Comparison of ENCODE assay signal across 8 cellular contexts in genomic region chr16:3401719-3402397, GRCh38. TPM values are rescaled to one million over a fixed set of nuclear protein-coding genes. Genes with fewer than 3 reads are reported as not detected.
DNase-seq lines count a peak whose midpoint lies in the region; ATAC-seq, FAIRE-seq and TF ChIP-seq lines count a peak whose summit lies in the region.

No MANE protein-coding gene starts in this region.

- TSS peak; percentile 51 for BruUV-seq in Calu3 (replicated peaks; lab: Mats Ljungman, UMichigan)

- CTCF ChIA-PET in Calu3 (lab: Charles Lee): interaction anchor here (0.6 to 0.7 kb wide), 3 partner anchors 9 to 179 kb away, joined by 5 to 7 read pairs (median 6); no protein-coding TSS in a partner anchor

- H3K27ac ChIP-seq in HUES6 (ENCODE audit: low read depth, low read length): peak overlapping the region; percentile 51; the same call in 1 of the 2 replicates
- peak overlapping the region; percentile 59 for H3K27ac ChIP-seq in keratinocyte (ENCODE audit: control insufficient read depth, insufficient read depth, low read length)
- H3K27ac ChIP-seq in substantia nigra (ENCODE audit: low read depth, low read length, poor library complexity, severe bottlenecking): peak overlapping the region; percentile 88

- H4K20me1 ChIP-seq in keratinocyte (ENCODE audit: control insufficient read depth, extremely low read depth, insufficient read depth, low read length): no peaks in the 10 kb centered on the region

- H3K4me3 ChIP-seq in HUES6 (ENCODE audit: low read depth, low read length): peak overlapping the region; percentile 98
- H3K4me3 ChIP-seq in keratinocyte (ENCODE audit: control insufficient read depth in 2 of 3, extremely low read depth in 1 of 3, insufficient read depth in 2 of 3, low read depth in 1 of 3, low read length in 3 of 3): peak overlapping the region; percentile 89 to 98 (median 91)

- peak overlapping the region; percentile 91 for H2AFZ ChIP-seq in keratinocyte (ENCODE audit: control insufficient read depth, low read length)

- H3K4me3 Mint-ChIP-seq in Calu3 (ENCODE audit: low read depth, unreplicated experiment): peak overlapping the region; percentile 95
- H3K4me3 Mint-ChIP-seq in activated naive CD8-positive, alpha-beta T cell treated with anti-CD3 and anti-CD28 coated beads, Interleukin-2, amount 10 ng/mL, durations not matched to agents 7 days and 5 days: peak overlapping the region; percentile 93

- no peaks in the 10 kb centered on the region for H3K9me1 ChIP-seq in keratinocyte (ENCODE audit: control insufficient read depth, extremely low read depth, insufficient read depth, low read length)

- H3K9me3 Mint-ChIP-seq in Calu3 (ENCODE audit: low read depth, unreplicated experiment): peaks cover 9% of the 10 kb centered on the region
- H3K9me3 Mint-ChIP-seq in activated naive CD8-positive, alpha-beta T cell treated with anti-CD3 and anti-CD28 coated beads, Interleukin-2, amount 10 ng/mL, durations not matched to agents 7 days and 5 days: peaks cover 33% of the 10 kb centered on the region

- peaks cover 46% of the 10 kb centered on the region for H3K79me2 ChIP-seq in keratinocyte (ENCODE audit: control insufficient read depth, insufficient read depth, low read length)

- intact Hi-C loops in Calu3 (cut with micrococcal nuclease; ENCODE audit: unreplicated experiment): loop anchor here (5.0 kb wide), 1 partner anchor 55 kb away; no protein-coding TSS in a partner anchor

- TF ChIP-seq CTCF in Calu3 (IDR thresholded peaks at IDR 0.05; ENCODE audit: unreplicated experiment): no peak
- TF ChIP-seq CTCF in keratinocyte (optimal IDR thresholded peaks at IDR 0.05 in 1 of 3, IDR thresholded peaks at IDR 0.05 in 1 of 3, conservative IDR thresholded peaks at IDR 0.05 in 1 of 3; ENCODE audit: extremely low read depth in 1 of 3, insufficient read depth in 2 of 3, low read length in 3 of 3): no peak

- H3K4me1 Mint-ChIP-seq in Calu3 (ENCODE audit: low read depth, unreplicated experiment): peaks cover 10% of the 10 kb centered on the region
- H3K4me1 Mint-ChIP-seq in activated naive CD8-positive, alpha-beta T cell treated with anti-CD3 and anti-CD28 coated beads, Interleukin-2, amount 10 ng/mL, durations not matched to agents 7 days and 5 days: peaks cover 19% of the 10 kb centered on the region

- H3K4me1 ChIP-seq in HUES6 (ENCODE audit: control insufficient read depth, insufficient read depth, low read length) (no peaks in the 10 kb centered on the region), keratinocyte (ENCODE audit: control insufficient read depth, extremely low read depth, insufficient read depth, low read length) (peaks cover 7% of the 10 kb centered on the region)

- peaks cover 53% of the 10 kb centered on the region for H3K36me3 ChIP-seq in HUES6 (ENCODE audit: control insufficient read depth, insufficient read depth, low read length)
- H3K36me3 ChIP-seq in keratinocyte (ENCODE audit: control insufficient read depth in 2 of 2, extremely low read depth in 1 of 2, insufficient read depth in 2 of 2, low read length in 2 of 2): peaks cover 15 to 18% of the 10 kb centered on the region in 2 experiments

- no peak for FAIRE-seq in keratinocyte (lab: Jason Lieb, UNC)

- H3K27ac Mint-ChIP-seq in Calu3 (ENCODE audit: unreplicated experiment): peak overlapping the region; percentile 91
- H3K27ac Mint-ChIP-seq in activated naive CD8-positive, alpha-beta T cell treated with anti-CD3 and anti-CD28 coated beads, Interleukin-2, amount 10 ng/mL, durations not matched to agents 7 days and 5 days: peak overlapping the region; percentile 88

- DNase-seq in Calu3 (no peak), keratinocyte (ENCODE audit: low read depth, low spot score) (no peak), substantia nigra (lab: John Stamatoyannopoulos, UW) (no peak)
- no peak for DNase-seq in activated naive CD8-positive, alpha-beta T cell treated with anti-CD3 and anti-CD28 coated beads, Interleukin-2, amount 10 ng/mL, durations not matched to agents 7 days and 5 days
- no peak for DNase-seq in activated CD4-positive, CD25-positive, alpha-beta regulatory T cell (lab: John Stamatoyannopoulos, UW)

- peak overlapping the region; percentile 99 for H3K4me2 ChIP-seq in keratinocyte (ENCODE audit: control insufficient read depth, extremely low read depth, insufficient read depth, low read depth, low read length)

- ATAC-seq in activated naive CD8-positive, alpha-beta T cell treated with anti-CD3 and anti-CD28 coated beads, Interleukin-2, amount 10 ng/mL, durations not matched to agents 7 days and 5 days (ENCODE audit: low read depth): no peak
- ATAC-seq in GM18868 (IDR thresholded peaks at IDR 0.05; ENCODE audit: unreplicated experiment) (no peak), HG03565 (IDR thresholded peaks at IDR 0.05; ENCODE audit: unreplicated experiment) (no peak)

- dilution Hi-C loops in keratinocyte (cut with MboI; ENCODE audit: extremely low pct_ligation_motif_present, low sequenced_read_pairs): no loop called here

- H3K9ac ChIP-seq in HUES6 (ENCODE audit: low read length): peak overlapping the region; percentile 86
- H3K9ac ChIP-seq in keratinocyte (ENCODE audit: control insufficient read depth, extremely low read depth, insufficient read depth, low read length): peak overlapping the region; percentile 89

- no peaks in the 10 kb centered on the region for H3K27me3 ChIP-seq in HUES6 (ENCODE audit: control insufficient read depth, insufficient read depth, low read length)
- no peaks in the 10 kb centered on the region for H3K27me3 ChIP-seq in keratinocyte (ENCODE audit: control insufficient read depth, extremely low read depth, insufficient read depth, low read length)

- H3K36me3 Mint-ChIP-seq in Calu3 (ENCODE audit: insufficient read depth, unreplicated experiment): peaks cover 56% of the 10 kb centered on the region
- H3K36me3 Mint-ChIP-seq in activated naive CD8-positive, alpha-beta T cell treated with anti-CD3 and anti-CD28 coated beads, Interleukin-2, amount 10 ng/mL, durations not matched to agents 7 days and 5 days: peaks cover 73% of the 10 kb centered on the region

- H3K27me3 Mint-ChIP-seq in Calu3 (ENCODE audit: unreplicated experiment): no peaks in the 10 kb centered on the region
- H3K27me3 Mint-ChIP-seq in activated naive CD8-positive, alpha-beta T cell treated with anti-CD3 and anti-CD28 coated beads, Interleukin-2, amount 10 ng/mL, durations not matched to agents 7 days and 5 days: no peaks in the 10 kb centered on the region

- POLR2A ChIA-PET in activated naive CD8-positive, alpha-beta T cell treated with anti-CD3 and anti-CD28 coated beads, Interleukin-2, amount 10 ng/mL, durations not matched to agents 7 days and 5 days (lab: Charles Lee): interaction anchor here (1.0 to 2.9 kb wide), 22 partner anchors 9 to 243 kb away, joined by 3 to 42 read pairs (median 5); partner anchors contain the start of genes CLUAP1, NAA60, OR1F1 and TIGD7

- H3K9me3 ChIP-seq in HUES6 (ENCODE audit: control insufficient read depth, insufficient read depth, low read depth, low read length): peaks cover 39% of the 10 kb centered on the region
- peaks cover 5% of the 10 kb centered on the region for H3K9me3 ChIP-seq in keratinocyte (ENCODE audit: control insufficient read depth, low read depth, low read length)

RNA-seq across cellular contexts. Expression of gene ZNF174, which starts 0.8 kb away (rescaled TPM):
- 13.8 and 14.3 TPM in 2 replicates for total RNA-seq in Calu3 (2022)
- 10 to 100 TPM; 15.5 to 16.0 TPM for total RNA-seq in activated naive CD8-positive, alpha-beta T cell treated with anti-CD3 and anti-CD28 coated beads, Interleukin-2, amount 10 ng/mL, durations not matched to agents 7 days and 5 days
- polyA plus RNA-seq in keratinocyte: 6.0 to 9.2 TPM (median 8.0 TPM) in 3 replicates
- polyA plus RNA-seq in keratinocyte (2011; ENCODE audit: low read depth): 1.7 TPM
- 6.2 and 7.5 TPM in 2 replicates for polyA plus RNA-seq in keratinocyte (2011; cell fraction: cytosol; rRNA removed)
- polyA plus RNA-seq in keratinocyte (2011; cell fraction: nucleus; rRNA removed): 9.0 and 9.6 TPM in 2 replicates
- 4.8 and 7.6 TPM in 2 replicates for polyA plus RNA-seq in keratinocyte (2012; ENCODE audit: low replicate concordance)
- 4.1 to 6.6 TPM (median 5.1 TPM) in 3 replicates for polyA minus RNA-seq in keratinocyte
- polyA minus RNA-seq in keratinocyte (2011; cell fraction: cytosol; rRNA and poly(A)+ RNA removed): 5.2 TPM
- 4.9 and 6.3 TPM in 2 replicates for polyA minus RNA-seq in keratinocyte (2011; cell fraction: nucleus; rRNA and poly(A)+ RNA removed)

RNA-seq across cellular contexts. Expression of gene ZSCAN32, which starts 1.1 kb away (rescaled TPM):
- total RNA-seq in Calu3 (2022): 23.8 and 26.1 TPM in 2 replicates
- 10 to 100 TPM; 20.5 to 22.5 TPM for total RNA-seq in activated naive CD8-positive, alpha-beta T cell treated with anti-CD3 and anti-CD28 coated beads, Interleukin-2, amount 10 ng/mL, durations not matched to agents 7 days and 5 days
- 17.2 to 21.7 TPM (median 17.3 TPM) in 3 replicates for polyA plus RNA-seq in keratinocyte
- 9.4 TPM for polyA plus RNA-seq in keratinocyte (2011; ENCODE audit: low read depth)
- polyA plus RNA-seq in keratinocyte (2011; cell fraction: cytosol; rRNA removed): 12.0 and 17.7 TPM in 2 replicates
- polyA plus RNA-seq in keratinocyte (2011; cell fraction: nucleus; rRNA removed): 27.4 and 28.0 TPM in 2 replicates
- polyA plus RNA-seq in keratinocyte (2012; ENCODE audit: low replicate concordance): 7.1 and 9.7 TPM in 2 replicates
- 11.2 to 14.1 TPM (median 13.7 TPM) in 3 replicates for polyA minus RNA-seq in keratinocyte
- 7.5 TPM for polyA minus RNA-seq in keratinocyte (2011; cell fraction: cytosol; rRNA and poly(A)+ RNA removed)
- polyA minus RNA-seq in keratinocyte (2011; cell fraction: nucleus; rRNA and poly(A)+ RNA removed): 6.9 and 12.6 TPM in 2 replicates

RNA-seq across cellular contexts. Expression of gene ZNF597, which starts 41.4 kb away (rescaled TPM):
- 2.7 TPM in 2 replicates for total RNA-seq in Calu3 (2022)
- total RNA-seq in activated naive CD8-positive, alpha-beta T cell treated with anti-CD3 and anti-CD28 coated beads, Interleukin-2, amount 10 ng/mL, durations not matched to agents 7 days and 5 days: 1 to 10 TPM; 3.6 to 4.2 TPM
- polyA plus RNA-seq in keratinocyte: 1.4 to 1.7 TPM (median 1.5 TPM) in 3 replicates
- polyA plus RNA-seq in keratinocyte (2011; ENCODE audit: low read depth): 1.5 TPM
- 0.79 and 1.5 TPM in 2 replicates for polyA plus RNA-seq in keratinocyte (2011; cell fraction: cytosol; rRNA removed)
- polyA plus RNA-seq in keratinocyte (2011; cell fraction: nucleus; rRNA removed): 1.9 and 2.2 TPM in 2 replicates
- polyA plus RNA-seq in keratinocyte (2012; ENCODE audit: low replicate concordance): 1.1 and 1.2 TPM in 2 replicates
- 0.75 to 2.3 TPM (median 2.1 TPM) in 3 replicates for polyA minus RNA-seq in keratinocyte
- 1.9 TPM for polyA minus RNA-seq in keratinocyte (2011; cell fraction: cytosol; rRNA and poly(A)+ RNA removed)
- polyA minus RNA-seq in keratinocyte (2011; cell fraction: nucleus; rRNA and poly(A)+ RNA removed): 1.8 and 3.0 TPM in 2 replicates

RNA-seq across cellular contexts. Expression of gene NAA60, which starts 41.6 kb away (rescaled TPM):
- total RNA-seq in Calu3 (2022): 53.2 and 63.4 TPM in 2 replicates
- total RNA-seq in activated naive CD8-positive, alpha-beta T cell treated with anti-CD3 and anti-CD28 coated beads, Interleukin-2, amount 10 ng/mL, durations not matched to agents 7 days and 5 days: 10 to 100 TPM; 54.0 to 54.6 TPM
- polyA plus RNA-seq in keratinocyte: 19.4 to 30.3 TPM (median 29.0 TPM) in 3 replicates
- 35.5 TPM for polyA plus RNA-seq in keratinocyte (2011; ENCODE audit: low read depth)
- polyA plus RNA-seq in keratinocyte (2011; cell fraction: cytosol; rRNA removed): 25.5 and 25.8 TPM in 2 replicates
- polyA plus RNA-seq in keratinocyte (2011; cell fraction: nucleus; rRNA removed): 23.3 and 27.9 TPM in 2 replicates
- polyA plus RNA-seq in keratinocyte (2012; ENCODE audit: low replicate concordance): 25.5 and 40.8 TPM in 2 replicates
- polyA minus RNA-seq in keratinocyte: 10.1 to 31.3 TPM (median 21.6 TPM) in 3 replicates
- polyA minus RNA-seq in keratinocyte (2011; cell fraction: cytosol; rRNA and poly(A)+ RNA removed): 23.0 TPM
- 10.7 and 14.7 TPM in 2 replicates for polyA minus RNA-seq in keratinocyte (2011; cell fraction: nucleus; rRNA and poly(A)+ RNA removed)

RNA-seq across cellular contexts. Expression of gene OR2C1, which starts 46.2 kb away (rescaled TPM):
- not detected in 2 replicates for total RNA-seq in Calu3 (2022)
- not detected for total RNA-seq in activated naive CD8-positive, alpha-beta T cell treated with anti-CD3 and anti-CD28 coated beads, Interleukin-2, amount 10 ng/mL, durations not matched to agents 7 days and 5 days
- polyA plus RNA-seq in keratinocyte: 0.14 to 0.15 TPM (median 0.14 TPM) in 3 replicates
- not detected for polyA plus RNA-seq in keratinocyte (2011; ENCODE audit: low read depth)
- 0.14 TPM in 1 of 2 replicates, not detected in the other for polyA plus RNA-seq in keratinocyte (2011; cell fraction: cytosol; rRNA removed)
- polyA plus RNA-seq in keratinocyte (2011; cell fraction: nucleus; rRNA removed): 0.34 and 0.45 TPM in 2 replicates
- 0.10 TPM in 1 of 2 replicates, not detected in the other for polyA plus RNA-seq in keratinocyte (2012; ENCODE audit: low replicate concordance)
- polyA minus RNA-seq in keratinocyte: 0.43 TPM in 1 of 3 replicates, not detected in the others
- not detected for polyA minus RNA-seq in keratinocyte (2011; cell fraction: cytosol; rRNA and poly(A)+ RNA removed)
- polyA minus RNA-seq in keratinocyte (2011; cell fraction: nucleus; rRNA and poly(A)+ RNA removed): 0.63 and 0.85 TPM in 2 replicates
